ENCODE assay signal across 13 cellular contexts in genomic region chr6:134230940-134231339, GRCh38.
A peak's percentile ranks its signal among the peaks of the same experiment; 100 is the strongest.
DNase-seq lines count a peak whose midpoint lies in the region; ATAC-seq and TF ChIP-seq lines count a peak whose summit lies in the region.
"Had no signal": no experiment of that assay in that cellular context is flagged by ENCODE, and none has a peak within 500 bp of the region (broad histone marks: within the 10 kb centered on the region; RNA-seq: fewer than 3 reads in every experiment).

No MANE protein-coding gene starts in this region.

- H3K4me1 ChIP-seq in OCI-LY7 (ENCODE audit: insufficient read depth, low read length, poor library complexity, severe bottlenecking) (peaks cover 31% of the 10 kb centered on the region), parathyroid adenoma (peaks cover 18% of the 10 kb centered on the region), right lobe of liver (no peaks in the 10 kb centered on the region)

- TF ChIP-seq CTCF in OCI-LY7 (conservative IDR thresholded peaks at IDR 0.05; ENCODE audit: low read length) (no peak), choroid plexus epithelial cell (conservative IDR thresholded peaks at IDR 0.05; ENCODE audit: low read depth, low read length) (no peak), parathyroid adenoma (IDR thresholded peaks at IDR 0.05) (no peak), right lobe of liver (IDR thresholded peaks at IDR 0.05) (no peak)

- BruUV-seq in OCI-LY7 (replicated peaks; lab: Mats Ljungman, UMichigan) = no TSS peak

- H3K79me2 ChIP-seq in OCI-LY7 (ENCODE audit: insufficient read depth, low read depth, low read length) (no peaks in the 10 kb centered on the region), parathyroid adenoma (peaks cover 29% of the 10 kb centered on the region)

- DNase-seq in Daoy (ENCODE audit: low read depth) (peak; percentile 11), OCI-LY7 (ENCODE audit: low spot score) (no peak), choroid plexus epithelial cell (ENCODE audit: low read depth) (peak; percentile 33), DMS153 (lab: John Stamatoyannopoulos, UW) (no peak), right lobe of liver (no peak)
- DNase-seq: NCI-H1105, NCI-H1694, PC-3, RPMI8226, SHP77 treated with DMSO at 0.1 percent for 48 hours had no signal

- H3K9me3 ChIP-seq in OCI-LY7 (ENCODE audit: low read length) = no peaks in the 10 kb centered on the region
- no peaks in the 10 kb centered on the region for H3K9me3 ChIP-seq in parathyroid adenoma (ENCODE audit: control insufficient read depth, low read length)
- no peaks in the 10 kb centered on the region for H3K9me3 ChIP-seq in right lobe of liver

- no peak overlapping the region for H3K4me2 ChIP-seq in OCI-LY7 (ENCODE audit: low read length)
- no peak overlapping the region for H3K4me2 ChIP-seq in parathyroid adenoma (ENCODE audit: low read length)

- H4K20me1 ChIP-seq in OCI-LY7 (ENCODE audit: insufficient read depth, low read length) = no peaks in the 10 kb centered on the region

- intact Hi-C loops in OCI-LY7 (cut with micrococcal nuclease; ENCODE audit: unreplicated experiment) (no loop called here), right lobe of liver (cut with DNase I) (no loop called here)

- H3K4me3 ChIP-seq in OCI-LY7 (ENCODE audit: low read depth, low read length, poor library complexity, severe bottlenecking) (no peak overlapping the region), choroid plexus epithelial cell (ENCODE audit: low read depth, low read length) (no peak overlapping the region), parathyroid adenoma (ENCODE audit: low read depth, low read length) (no peak overlapping the region), right lobe of liver (no peak overlapping the region)

- no peak for TF ChIP-seq POLR2A in right lobe of liver (IDR thresholded peaks at IDR 0.05)

- H3K9me2 ChIP-seq in OCI-LY7 (ENCODE audit: insufficient read depth, low read length) = no peaks in the 10 kb centered on the region

- H2AFZ ChIP-seq in OCI-LY7 (ENCODE audit: low read length) (peak overlapping the region; percentile 55; the same call in 1 of the 2 replicates), parathyroid adenoma (no peak overlapping the region)

- H3K27ac ChIP-seq in OCI-LY7 (ENCODE audit: low read depth, low read length, poor library complexity, severe bottlenecking) (no peak overlapping the region), parathyroid adenoma (peak overlapping the region; percentile 29), right lobe of liver (no peak overlapping the region)
- H3K27ac ChIP-seq: C4-2B had no signal

- 79% methylated on average over 3 of the region's 3 CpGs for WGBS in right lobe of liver (ENCODE audit: insufficient coverage, low coverage, low lambda C conversion rate, missing lambda C conversion rate)

- H3K27me3 ChIP-seq in parathyroid adenoma (ENCODE audit: control insufficient read depth, insufficient read depth, low read length) (no peaks in the 10 kb centered on the region), right lobe of liver (no peaks in the 10 kb centered on the region)

- POLR2A ChIA-PET in OCI-LY7 (lab: Charles Lee) = interaction anchor here (1.3 to 1.9 kb wide), 4 partner anchors 14 to 17 kb away, joined by 3 to 6 read pairs (median 4); no protein-coding TSS in a partner anchor

- H3K36me3 ChIP-seq in OCI-LY7 (ENCODE audit: insufficient read depth, low read length) = no peaks in the 10 kb centered on the region
- no peaks in the 10 kb centered on the region for H3K36me3 ChIP-seq in parathyroid adenoma (ENCODE audit: control insufficient read depth, insufficient read depth, low read length)
- H3K36me3 ChIP-seq in right lobe of liver = no peaks in the 10 kb centered on the region

- ATAC-seq in GM21619 (IDR thresholded peaks at IDR 0.05; ENCODE audit: unreplicated experiment) = no peak
- ATAC-seq in right lobe of liver = no peak
- ATAC-seq: PC-3 had no signal

- no peak overlapping the region for H3K9ac ChIP-seq in parathyroid adenoma

- CTCF ChIA-PET in OCI-LY7 (lab: Charles Lee; ENCODE audit: unreplicated experiment) = no interaction called here

Comparison
In these comparisons a context has a peak if more than half of its experiments do, and no peak if none do; other contexts are left out.
1. DNase-seq: peak in Daoy (single experiment) and choroid plexus epithelial cell (single experiment); none in OCI-LY7 (single experiment), DMS153 (single experiment) and right lobe of liver (0 of 3).